ENCODE assay signal across 16 cellular contexts in genomic region chr3:123324880-123325765, GRCh38.
"Had no signal": no experiment of that assay in that cellular context is flagged by ENCODE, and none has a peak within 500 bp of the region (broad histone marks: within the 10 kb centered on the region; RNA-seq: fewer than 3 reads in every experiment).

No MANE protein-coding gene starts in this region.

- H3K4me2 ChIP-seq: smooth muscle cell had no signal

- H3K36me3 ChIP-seq: left lung, ovary had no signal

- H3K4me3 ChIP-seq: body of pancreas, dorsolateral prefrontal cortex, left lung, ovary, smooth muscle cell had no signal

- ATAC-seq: activated CD8-positive, alpha-beta memory T cell treated with anti-CD3 and anti-CD28 coated beads, Interleukin-2, amount 10 ng/mL, durations not matched to agents 7 days and 5 days; body of pancreas; esophagus mucosa; left lung; stimulated activated effector memory CD8-positive, alpha-beta T cell treated with anti-CD3 and anti-CD28 coated beads, Interleukin-12 subunit alpha, Interleukin-12 subunit beta, amount 100 ng/mL, for 72 hours had no signal

- H3K9me3 ChIP-seq: body of pancreas, left lung, ovary had no signal

- FAIRE-seq: endometrium had no signal

- DNase-seq: activated CD4-positive, alpha-beta T cell treated with anti-CD3 and anti-CD28 coated beads, Interleukin-2, amount 50 U/mL, for 48 hours; activated CD4-positive, CD25-positive, alpha-beta regulatory T cell treated with anti-CD3 and anti-CD28 coated beads, Interleukin-2, amount 50 U/mL, for 72 hours; activated CD8-positive, alpha-beta memory T cell treated with anti-CD3 and anti-CD28 coated beads, Interleukin-2, amount 10 ng/mL, durations not matched to agents 7 days and 5 days; activated effector memory CD4-positive, alpha-beta T cell treated with Interleukin-2 at 50 U/mL for 16 hours; activated T-cell treated with anti-CD3 and anti-CD28 coated beads, Interleukin-2, amount 50 U/mL, for 24 hours; dorsolateral prefrontal cortex; glutamatergic neuron; mesenchymal stem cell; ovary; trophoblast cell had no signal

- H3K27ac ChIP-seq: body of pancreas, dorsolateral prefrontal cortex, left lung, ovary had no signal

- H3K4me1 ChIP-seq: left lung had no signal

- H3K27me3 ChIP-seq: body of pancreas, dorsolateral prefrontal cortex, ovary had no signal
